Comparison of ENCODE assay signal across 19 cellular contexts in genomic region chr1:205954819-205955404, GRCh38. TPM values are rescaled to one million over a fixed set of nuclear protein-coding genes. Genes with fewer than 3 reads are reported as not detected.
DNase-seq lines count a peak whose midpoint lies in the region; ATAC-seq, FAIRE-seq and TF ChIP-seq lines count a peak whose summit lies in the region.
"Had no signal": no experiment of that assay in that cellular context is flagged by ENCODE, and none has a peak within 500 bp of the region (broad histone marks: within the 10 kb centered on the region; RNA-seq: fewer than 3 reads in every experiment).

No MANE protein-coding gene starts in this region.

- TF ChIP-seq CTCF in mammary epithelial cell (conservative IDR thresholded peaks at IDR 0.05 in 1 of 2, IDR thresholded peaks at IDR 0.05 in 1 of 2; ENCODE audit: extremely low read depth in 1 of 2, insufficient read depth in 1 of 2, low read depth in 1 of 2, low read length in 2 of 2), result no peak
- TF ChIP-seq CTCF in pancreas (IDR thresholded peaks at IDR 0.05), result no peak
- TF ChIP-seq CTCF in suprapubic skin (IDR thresholded peaks at IDR 0.05), result no peak

- H3K27ac ChIP-seq in mammary epithelial cell (ENCODE audit: insufficient read depth, low read depth, low read length) (no peak overlapping the region), pancreas (peak overlapping the region in 2 of 4 donors; percentile 16 to 33), suprapubic skin (no peak overlapping the region)
- H3K27ac ChIP-seq: HL-60 had no signal

- H4K20me1 ChIP-seq in mammary epithelial cell (ENCODE audit: insufficient read depth, low read length), result no peaks in the 10 kb centered on the region

- DNase-seq in T47D (ENCODE audit: low read depth in 1 of 2, low spot score in 1 of 2) (peak; percentile 68 to 71), mammary epithelial cell (no peak), NCI-H1092 treated with DMSO at 0.1 percent for 48 hours (lab: John Stamatoyannopoulos, UW) (peak; percentile 79), NCI-H510A (lab: John Stamatoyannopoulos, UW) (peak; percentile 57), pancreas (peak in 1 of 6 donors; percentile 62), suprapubic skin (ENCODE audit: low spot score in 2 of 2) (no peak), MG63 (no peak)
- DNase-seq in activated T-cell treated with anti-CD3 and anti-CD28 coated beads, Interleukin-2, amount 50 U/mL, for 1 hour, result no peak
- DNase-seq: AML-193; CD4-positive, alpha-beta T cell; KBM-7; NCI-H1048; NCI-H526; SK-N-SH; T-helper 1 cell had no signal

- no peaks in the 10 kb centered on the region for H3K79me2 ChIP-seq in mammary epithelial cell (ENCODE audit: insufficient read depth, low read length)

- intact Hi-C loops in mammary epithelial cell (cut with micrococcal nuclease) (no loop called here), pancreas (cut with DNase I) (no loop called here)

- TF ChIP-seq POLR2A in suprapubic skin (IDR thresholded peaks at IDR 0.05), result no peak

- WGBS in mammary epithelial cell (ENCODE audit: low coverage, missing lambda C conversion rate), result 84% methylated on average over 11 of the region's 11 CpGs
- 27 to 28% methylated on average over 11 of the region's 11 CpGs for WGBS in pancreas, 2 donors
- WGBS in suprapubic skin, result 58% methylated on average over 11 of the region's 11 CpGs

- in situ Hi-C loops in T47D (cut with HindIII; ENCODE audit: low pct_unique_long_range_greater_than_20kb, low sequenced_read_pairs), result no loop called here
- in situ Hi-C loops in mammary epithelial cell (cut with MboI; ENCODE audit: low sequenced_read_pairs in 2 of 2), result no loop called here

- ATAC-seq in pancreas, result peak; percentile 61 to 84 (median 76)
- ATAC-seq: Right ventricle myocardium inferior had no signal

- no peak overlapping the region for H2AFZ ChIP-seq in mammary epithelial cell (ENCODE audit: low read depth, low read length)

- H3K4me1 ChIP-seq in mammary epithelial cell (ENCODE audit: insufficient read depth, low read length) (peaks cover 20% of the 10 kb centered on the region), pancreas (peaks cover 10 to 22% (median 18%) of the 10 kb centered on the region in 3 donors), suprapubic skin (peaks cover 21% of the 10 kb centered on the region)

- H3K27me3 ChIP-seq in mammary epithelial cell (ENCODE audit: insufficient read depth, low read length), result peaks cover 7% of the 10 kb centered on the region
- no peaks in the 10 kb centered on the region for H3K27me3 ChIP-seq in pancreas
- peaks cover 53% of the 10 kb centered on the region for H3K27me3 ChIP-seq in suprapubic skin
- H3K27me3 ChIP-seq in MG63, result peaks cover 4% of the 10 kb centered on the region; the same call in 1 of the 2 replicates

- no peaks in the 10 kb centered on the region for H3K36me3 ChIP-seq in mammary epithelial cell (ENCODE audit: insufficient read depth, low read length)
- no peaks in the 10 kb centered on the region for H3K36me3 ChIP-seq in pancreas
- H3K36me3 ChIP-seq in suprapubic skin, result no peaks in the 10 kb centered on the region
- H3K36me3 ChIP-seq in MG63, result no peaks in the 10 kb centered on the region

- H3K9me3 ChIP-seq in mammary epithelial cell (replicated peaks; ENCODE audit: insufficient read depth, low read length) (no peaks in the 10 kb centered on the region), pancreas (no peaks in the 10 kb centered on the region), suprapubic skin (no peaks in the 10 kb centered on the region), MG63 (no peaks in the 10 kb centered on the region)
- H3K9me3 ChIP-seq: SK-N-SH had no signal

- H3K4me2 ChIP-seq in mammary epithelial cell (ENCODE audit: insufficient read depth, low read depth, low read length), result no peak overlapping the region
- H3K4me2 ChIP-seq: SK-N-SH had no signal

- FAIRE-seq in pancreas (lab: Jason Lieb, UNC), result no peak
- FAIRE-seq: G401.6 had no signal

- no peak overlapping the region for H3K9ac ChIP-seq in mammary epithelial cell (ENCODE audit: insufficient read depth, low read length)
- H3K9ac ChIP-seq: SK-N-SH had no signal

- no peak overlapping the region for H3K4me3 ChIP-seq in mammary epithelial cell (replicated peaks in 1 of 3; ENCODE audit: insufficient read depth in 1 of 3, low read depth in 2 of 3, low read length in 3 of 3)
- no peak overlapping the region for H3K4me3 ChIP-seq in pancreas
- no peak overlapping the region for H3K4me3 ChIP-seq in suprapubic skin
- H3K4me3 ChIP-seq in MG63, result no peak overlapping the region

- no peak for TF ChIP-seq EP300 in suprapubic skin (IDR thresholded peaks at IDR 0.05)

- dilution Hi-C loops in mammary epithelial cell (cut with HindIII; ENCODE audit: low sequenced_read_pairs), result no loop called here

- BruUV-seq in mammary epithelial cell (replicated peaks; lab: Mats Ljungman, UMichigan), result no TSS peak

- CTCF ChIA-PET in mammary epithelial cell (lab: Charles Lee; ENCODE audit: low non-redundant PET), result no interaction called here

RNA-seq across cellular contexts. Expression of gene SLC26A9, which starts 11.7 kb away (rescaled TPM):
- total RNA-seq in mammary epithelial cell (not detected), pancreas (1 to 10 TPM in 2 of 6 donors, under 1 TPM in 4; 0.56 to 6.5 (median 0.83) TPM), suprapubic skin (1 to 10 TPM; 5.7 to 7.2 (median 6.6) TPM)
- polyA plus RNA-seq in mammary epithelial cell (not detected), pancreas (1 to 10 TPM; 1.5 to 2.9 TPM)
- polyA minus RNA-seq in mammary epithelial cell, result not detected
- total RNA-seq in MG63 (2014; rRNA removed; shearing (Covaris generic); ENCODE audit: low replicate concordance), result not detected in 2 replicates
- total RNA-seq: A673; CD4-positive, alpha-beta T cell had no signal
- polyA plus RNA-seq: SK-N-SH had no signal

RNA-seq across cellular contexts. Expression of gene RAB7B, which starts 48.3 kb away (rescaled TPM):
- total RNA-seq in mammary epithelial cell (10 to 100 TPM; 23.5 to 25.8 TPM), pancreas (1 to 10 TPM in 2 of 6 donors, under 1 TPM in 4; 0.24 to 4.0 (median 0.41) TPM), suprapubic skin (10 to 100 TPM; 21.6 to 55.5 (median 26.8) TPM)
- polyA plus RNA-seq in mammary epithelial cell (47.9 TPM), pancreas (under 1 TPM; 0.73 to 0.95 TPM)
- polyA minus RNA-seq in mammary epithelial cell, result 14.8 TPM
- total RNA-seq in MG63 (2014; rRNA removed; shearing (Covaris generic); ENCODE audit: low replicate concordance), result 17.5 and 25.7 TPM in 2 replicates

Comparison
In these comparisons a context has a peak if more than half of its experiments do, and no peak if none do; other contexts are left out.
1. DNase-seq: peak in T47D (2 of 2), NCI-H1092 treated with DMSO at 0.1 percent for 48 hours (single experiment) and NCI-H510A (single experiment); none in mammary epithelial cell (single experiment), activated T-cell treated with anti-CD3 and anti-CD28 coated beads, Interleukin-2, amount 50 U/mL, for 1 hour (single experiment), suprapubic skin (0 of 2) and MG63 (single experiment).